In genomic region chr16:16021646-16021987, GRCh38 we compare ENCODE assay signal across 1 cellular context.
TF ChIP-seq lines count a peak whose summit lies in the region.

No MANE protein-coding gene starts in this region.

TF ChIP-seq in H1, 55 proteins besides CTCF, POLR2A, EP300 and RAD21:
- TF ChIP-seq SIRT6 (IDR thresholded peaks at IDR 0.05; ENCODE audit: low read length) (no peak), SUZ12 (IDR thresholded peaks at IDR 0.05; ENCODE audit: low read length) (no peak), NANOG (IDR thresholded peaks at IDR 0.05; ENCODE audit: insufficient read depth, low read depth, low read length, poor library complexity, severe bottlenecking) (no peak), CHD2 (IDR thresholded peaks at IDR 0.05; ENCODE audit: low read length) (no peak)
